1 cellular context compared by ENCODE assay signal in the genomic region with DNA sequence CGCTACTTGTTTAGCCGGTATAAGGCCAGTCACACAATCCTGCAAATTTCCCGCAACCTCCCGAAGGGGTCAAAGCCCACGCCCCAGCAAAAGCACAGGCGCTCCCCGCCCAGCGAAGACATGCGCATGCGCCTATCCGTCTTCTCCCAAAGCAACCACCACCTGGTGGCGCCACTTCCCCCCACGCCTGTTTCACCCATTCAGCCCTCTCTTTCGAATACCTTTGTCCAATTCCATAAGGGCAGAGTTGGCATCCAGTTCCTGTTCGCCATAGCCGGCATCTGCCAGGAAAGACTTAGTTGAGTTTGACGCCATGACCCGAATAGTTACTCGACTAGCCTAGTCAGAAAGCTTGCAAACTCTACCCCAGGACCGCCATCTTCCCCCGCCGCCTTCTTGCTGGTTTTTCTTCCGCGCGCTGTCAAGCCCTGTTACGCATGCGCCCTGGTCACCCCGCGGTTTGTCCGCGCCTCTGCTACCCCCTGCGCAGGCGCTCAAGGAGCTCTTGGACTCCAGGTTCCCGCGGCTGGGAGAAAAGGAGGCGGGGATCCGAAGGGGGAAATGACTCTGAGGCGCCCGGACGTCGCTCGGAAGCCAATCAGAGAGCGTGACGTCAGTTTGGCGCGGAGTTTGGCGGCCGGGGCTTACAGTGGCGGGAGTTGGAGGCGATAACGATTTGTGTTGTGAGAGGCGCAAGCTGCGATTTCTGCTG.
TF ChIP-seq lines count a peak whose summit lies in the region.

A gene with protein sequence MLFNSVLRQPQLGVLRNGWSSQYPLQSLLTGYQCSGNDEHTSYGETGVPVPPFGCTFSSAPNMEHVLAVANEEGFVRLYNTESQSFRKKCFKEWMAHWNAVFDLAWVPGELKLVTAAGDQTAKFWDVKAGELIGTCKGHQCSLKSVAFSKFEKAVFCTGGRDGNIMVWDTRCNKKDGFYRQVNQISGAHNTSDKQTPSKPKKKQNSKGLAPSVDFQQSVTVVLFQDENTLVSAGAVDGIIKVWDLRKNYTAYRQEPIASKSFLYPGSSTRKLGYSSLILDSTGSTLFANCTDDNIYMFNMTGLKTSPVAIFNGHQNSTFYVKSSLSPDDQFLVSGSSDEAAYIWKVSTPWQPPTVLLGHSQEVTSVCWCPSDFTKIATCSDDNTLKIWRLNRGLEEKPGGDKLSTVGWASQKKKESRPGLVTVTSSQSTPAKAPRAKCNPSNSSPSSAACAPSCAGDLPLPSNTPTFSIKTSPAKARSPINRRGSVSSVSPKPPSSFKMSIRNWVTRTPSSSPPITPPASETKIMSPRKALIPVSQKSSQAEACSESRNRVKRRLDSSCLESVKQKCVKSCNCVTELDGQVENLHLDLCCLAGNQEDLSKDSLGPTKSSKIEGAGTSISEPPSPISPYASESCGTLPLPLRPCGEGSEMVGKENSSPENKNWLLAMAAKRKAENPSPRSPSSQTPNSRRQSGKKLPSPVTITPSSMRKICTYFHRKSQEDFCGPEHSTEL (plus strand): TSS at position 626 of the 712 bp plus-strand sequence. CDS start 143 bp downstream, outside the sequence.
A gene with protein sequence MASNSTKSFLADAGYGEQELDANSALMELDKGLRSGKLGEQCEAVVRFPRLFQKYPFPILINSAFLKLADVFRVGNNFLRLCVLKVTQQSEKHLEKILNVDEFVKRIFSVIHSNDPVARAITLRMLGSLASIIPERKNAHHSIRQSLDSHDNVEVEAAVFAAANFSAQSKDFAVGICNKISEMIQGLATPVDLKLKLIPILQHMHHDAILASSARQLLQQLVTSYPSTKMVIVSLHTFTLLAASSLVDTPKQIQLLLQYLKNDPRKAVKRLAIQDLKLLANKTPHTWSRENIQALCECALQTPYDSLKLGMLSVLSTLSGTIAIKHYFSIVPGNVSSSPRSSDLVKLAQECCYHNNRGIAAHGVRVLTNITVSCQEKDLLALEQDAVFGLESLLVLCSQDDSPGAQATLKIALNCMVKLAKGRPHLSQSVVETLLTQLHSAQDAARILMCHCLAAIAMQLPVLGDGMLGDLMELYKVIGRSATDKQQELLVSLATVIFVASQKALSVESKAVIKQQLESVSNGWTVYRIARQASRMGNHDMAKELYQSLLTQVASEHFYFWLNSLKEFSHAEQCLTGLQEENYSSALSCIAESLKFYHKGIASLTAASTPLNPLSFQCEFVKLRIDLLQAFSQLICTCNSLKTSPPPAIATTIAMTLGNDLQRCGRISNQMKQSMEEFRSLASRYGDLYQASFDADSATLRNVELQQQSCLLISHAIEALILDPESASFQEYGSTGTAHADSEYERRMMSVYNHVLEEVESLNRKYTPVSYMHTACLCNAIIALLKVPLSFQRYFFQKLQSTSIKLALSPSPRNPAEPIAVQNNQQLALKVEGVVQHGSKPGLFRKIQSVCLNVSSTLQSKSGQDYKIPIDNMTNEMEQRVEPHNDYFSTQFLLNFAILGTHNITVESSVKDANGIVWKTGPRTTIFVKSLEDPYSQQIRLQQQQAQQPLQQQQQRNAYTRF (minus strand): TSS at position 435 of the 712 bp plus-strand sequence. CDS start 120 bp downstream, at position 315.

TF ChIP-seq in HepG2, 621 proteins besides CTCF, POLR2A, EP300 and RAD21 (continued from another document and continues in another):
- TF ChIP-seq, protein P1, sequence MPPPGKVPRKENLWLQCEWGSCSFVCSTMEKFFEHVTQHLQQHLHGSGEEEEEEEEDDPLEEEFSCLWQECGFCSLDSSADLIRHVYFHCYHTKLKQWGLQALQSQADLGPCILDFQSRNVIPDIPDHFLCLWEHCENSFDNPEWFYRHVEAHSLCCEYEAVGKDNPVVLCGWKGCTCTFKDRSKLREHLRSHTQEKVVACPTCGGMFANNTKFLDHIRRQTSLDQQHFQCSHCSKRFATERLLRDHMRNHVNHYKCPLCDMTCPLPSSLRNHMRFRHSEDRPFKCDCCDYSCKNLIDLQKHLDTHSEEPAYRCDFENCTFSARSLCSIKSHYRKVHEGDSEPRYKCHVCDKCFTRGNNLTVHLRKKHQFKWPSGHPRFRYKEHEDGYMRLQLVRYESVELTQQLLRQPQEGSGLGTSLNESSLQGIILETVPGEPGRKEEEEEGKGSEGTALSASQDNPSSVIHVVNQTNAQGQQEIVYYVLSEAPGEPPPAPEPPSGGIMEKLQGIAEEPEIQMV (CRISPR knock-in tag; IDR thresholded peaks at IDR 0.05; ENCODE audit: low read depth): peak; percentile 23; the same call in 1 of the 2 replicates
- TF ChIP-seq, protein P2, sequence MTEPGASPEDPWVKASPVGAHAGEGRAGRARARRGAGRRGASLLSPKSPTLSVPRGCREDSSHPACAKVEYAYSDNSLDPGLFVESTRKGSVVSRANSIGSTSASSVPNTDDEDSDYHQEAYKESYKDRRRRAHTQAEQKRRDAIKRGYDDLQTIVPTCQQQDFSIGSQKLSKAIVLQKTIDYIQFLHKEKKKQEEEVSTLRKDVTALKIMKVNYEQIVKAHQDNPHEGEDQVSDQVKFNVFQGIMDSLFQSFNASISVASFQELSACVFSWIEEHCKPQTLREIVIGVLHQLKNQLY (CRISPR knock-in tag; IDR thresholded peaks at IDR 0.05): 0 out of 2 replicates have a peak, but pooled peaks have one; percentile 13
- TF ChIP-seq, protein P3, sequence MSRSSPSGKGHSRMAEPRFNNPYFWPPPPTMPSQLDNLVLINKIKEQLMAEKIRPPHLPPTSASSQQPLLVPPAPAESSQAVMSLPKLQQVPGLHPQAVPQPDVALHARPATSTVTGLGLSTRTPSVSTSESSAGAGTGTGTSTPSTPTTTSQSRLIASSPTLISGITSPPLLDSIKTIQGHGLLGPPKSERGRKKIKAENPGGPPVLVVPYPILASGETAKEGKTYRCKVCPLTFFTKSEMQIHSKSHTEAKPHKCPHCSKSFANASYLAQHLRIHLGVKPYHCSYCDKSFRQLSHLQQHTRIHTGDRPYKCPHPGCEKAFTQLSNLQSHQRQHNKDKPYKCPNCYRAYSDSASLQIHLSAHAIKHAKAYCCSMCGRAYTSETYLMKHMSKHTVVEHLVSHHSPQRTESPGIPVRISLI (CRISPR knock-in tag; IDR thresholded peaks at IDR 0.05; ENCODE audit: borderline replicate concordance): 0 out of 2 replicates have a peak, but pooled peaks have one; percentile 31
- TF ChIP-seq MXD4 (CRISPR knock-in tag; IDR thresholded peaks at IDR 0.05): peak; percentile 84
- TF ChIP-seq NR3C1 (CRISPR knock-in tag; IDR thresholded peaks at IDR 0.05): no peak
- TF ChIP-seq ISL2 (CRISPR knock-in tag; IDR thresholded peaks at IDR 0.05): peak; percentile 29; the same call in 1 of the 2 replicates
- 0 out of 2 replicates have a peak, but pooled peaks have one; percentile 16 for TF ChIP-seq REL (CRISPR knock-in tag; conservative IDR thresholded peaks at IDR 0.05)
- TF ChIP-seq, protein P4, sequence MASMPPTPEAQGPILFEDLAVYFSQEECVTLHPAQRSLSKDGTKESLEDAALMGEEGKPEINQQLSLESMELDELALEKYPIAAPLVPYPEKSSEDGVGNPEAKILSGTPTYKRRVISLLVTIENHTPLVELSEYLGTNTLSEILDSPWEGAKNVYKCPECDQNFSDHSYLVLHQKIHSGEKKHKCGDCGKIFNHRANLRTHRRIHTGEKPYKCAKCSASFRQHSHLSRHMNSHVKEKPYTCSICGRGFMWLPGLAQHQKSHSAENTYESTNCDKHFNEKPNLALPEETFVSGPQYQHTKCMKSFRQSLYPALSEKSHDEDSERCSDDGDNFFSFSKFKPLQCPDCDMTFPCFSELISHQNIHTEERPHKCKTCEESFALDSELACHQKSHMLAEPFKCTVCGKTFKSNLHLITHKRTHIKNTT (CRISPR knock-in tag; IDR thresholded peaks at IDR 0.05): no peak
- no peak for TF ChIP-seq ZEB1 (IDR thresholded peaks at IDR 0.05; ENCODE audit: insufficient replicate concordance, low read depth)
- TF ChIP-seq ZNF878 (CRISPR knock-in tag; IDR thresholded peaks at IDR 0.05): peak; percentile 99
- TF ChIP-seq, protein P5, sequence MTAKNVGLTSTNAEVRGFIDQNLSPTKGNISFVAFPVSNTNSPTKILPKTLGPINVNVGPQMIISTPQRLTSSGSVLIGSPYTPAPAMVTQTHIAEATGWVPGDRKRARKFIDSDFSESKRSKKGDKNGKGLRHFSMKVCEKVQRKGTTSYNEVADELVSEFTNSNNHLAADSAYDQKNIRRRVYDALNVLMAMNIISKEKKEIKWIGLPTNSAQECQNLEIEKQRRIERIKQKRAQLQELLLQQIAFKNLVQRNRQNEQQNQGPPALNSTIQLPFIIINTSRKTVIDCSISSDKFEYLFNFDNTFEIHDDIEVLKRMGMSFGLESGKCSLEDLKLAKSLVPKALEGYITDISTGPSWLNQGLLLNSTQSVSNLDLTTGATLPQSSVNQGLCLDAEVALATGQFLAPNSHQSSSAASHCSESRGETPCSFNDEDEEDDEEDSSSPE (CRISPR knock-in tag; IDR thresholded peaks at IDR 0.05): peak; percentile 99
- no peak for TF ChIP-seq EEA1 (CRISPR knock-in tag; IDR thresholded peaks at IDR 0.05; ENCODE audit: borderline replicate concordance)
- TF ChIP-seq RXRA (CRISPR knock-in tag; IDR thresholded peaks at IDR 0.05): peak; percentile 24; the same call in 1 of the 2 replicates
- peak; percentile 81 for TF ChIP-seq ZNF766 (CRISPR knock-in tag; IDR thresholded peaks at IDR 0.05; ENCODE audit: borderline replicate concordance)
- TF ChIP-seq ONECUT2 (CRISPR knock-in tag; IDR thresholded peaks at IDR 0.05): no peak
- no peak for TF ChIP-seq DNMT1 (CRISPR knock-in tag; IDR thresholded peaks at IDR 0.05)
- 0 out of 2 replicates have a peak, but pooled peaks have one; percentile 43 for TF ChIP-seq PCBP1 (IDR thresholded peaks at IDR 0.05; ENCODE audit: borderline replicate concordance, low read depth, low read length)
- TF ChIP-seq ZNF12 (CRISPR knock-in tag; IDR thresholded peaks at IDR 0.05): peak; percentile 93
- no peak; the same call in 1 of the 2 replicates for TF ChIP-seq GATA4 (IDR thresholded peaks at IDR 0.05; ENCODE audit: borderline replicate concordance, low read depth)
- TF ChIP-seq RFX3 (CRISPR knock-in tag; IDR thresholded peaks at IDR 0.05): no peak
- peak; percentile 37; the same call in 1 of the 2 replicates for TF ChIP-seq ZNF792 (CRISPR knock-in tag; IDR thresholded peaks at IDR 0.05)
- TF ChIP-seq, protein P6, sequence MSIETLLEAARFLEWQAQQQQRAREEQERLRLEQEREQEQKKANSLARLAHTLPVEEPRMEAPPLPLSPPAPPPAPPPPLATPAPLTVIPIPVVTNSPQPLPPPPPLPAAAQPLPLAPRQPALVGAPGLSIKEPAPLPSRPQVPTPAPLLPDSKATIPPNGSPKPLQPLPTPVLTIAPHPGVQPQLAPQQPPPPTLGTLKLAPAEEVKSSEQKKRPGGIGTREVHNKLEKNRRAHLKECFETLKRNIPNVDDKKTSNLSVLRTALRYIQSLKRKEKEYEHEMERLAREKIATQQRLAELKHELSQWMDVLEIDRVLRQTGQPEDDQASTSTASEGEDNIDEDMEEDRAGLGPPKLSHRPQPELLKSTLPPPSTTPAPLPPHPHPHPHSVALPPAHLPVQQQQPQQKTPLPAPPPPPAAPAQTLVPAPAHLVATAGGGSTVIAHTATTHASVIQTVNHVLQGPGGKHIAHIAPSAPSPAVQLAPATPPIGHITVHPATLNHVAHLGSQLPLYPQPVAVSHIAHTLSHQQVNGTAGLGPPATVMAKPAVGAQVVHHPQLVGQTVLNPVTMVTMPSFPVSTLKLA (IDR thresholded peaks at IDR 0.05): peak; percentile 68
- TF ChIP-seq KDM6A (CRISPR knock-in tag; IDR thresholded peaks at IDR 0.05; ENCODE audit: low read depth): no peak
- TF ChIP-seq, protein P7, sequence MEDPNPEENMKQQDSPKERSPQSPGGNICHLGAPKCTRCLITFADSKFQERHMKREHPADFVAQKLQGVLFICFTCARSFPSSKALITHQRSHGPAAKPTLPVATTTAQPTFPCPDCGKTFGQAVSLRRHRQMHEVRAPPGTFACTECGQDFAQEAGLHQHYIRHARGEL (CRISPR knock-in tag; IDR thresholded peaks at IDR 0.05): no peak
- peak; percentile 37; the same call in 1 of the 2 replicates for TF ChIP-seq ZBTB3 (CRISPR knock-in tag; IDR thresholded peaks at IDR 0.05; ENCODE audit: borderline replicate concordance, low read depth)
- 0 out of 2 replicates have a peak, but pooled peaks have one; percentile 19 for TF ChIP-seq ZBTB7A (CRISPR knock-in tag; IDR thresholded peaks at IDR 0.05)
- TF ChIP-seq, protein P8, sequence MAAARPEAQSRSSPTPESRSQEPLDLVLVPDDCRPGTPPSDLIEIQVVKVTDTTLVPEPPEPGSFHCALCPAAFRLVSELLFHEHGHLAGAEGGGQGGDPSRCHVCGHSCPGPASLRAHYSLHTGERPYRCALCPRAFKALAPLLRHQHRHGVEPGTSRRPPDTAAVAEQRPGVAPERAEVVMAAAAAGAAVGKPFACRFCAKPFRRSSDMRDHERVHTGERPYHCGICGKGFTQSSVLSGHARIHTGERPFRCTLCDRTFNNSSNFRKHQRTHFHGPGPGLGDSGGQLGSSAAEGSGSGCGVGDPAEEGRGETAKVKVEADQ (CRISPR knock-in tag; IDR thresholded peaks at IDR 0.05; ENCODE audit: borderline replicate concordance): peak; percentile 73; the same call in 1 of the 2 replicates
- TF ChIP-seq ZNF205 (CRISPR knock-in tag; IDR thresholded peaks at IDR 0.05): 0 out of 2 replicates have a peak, but pooled peaks have one; percentile 14
- peak; percentile 83 for TF ChIP-seq ZSCAN30 (CRISPR knock-in tag; IDR thresholded peaks at IDR 0.05)
- TF ChIP-seq HDAC1 (CRISPR knock-in tag; IDR thresholded peaks at IDR 0.05): peak; percentile 98
- peak; percentile 92 for TF ChIP-seq NFYC (CRISPR knock-in tag; IDR thresholded peaks at IDR 0.05)
- peak; percentile 51; the same call in 1 of the 2 replicates for TF ChIP-seq BRD4 (CRISPR knock-in tag; IDR thresholded peaks at IDR 0.05)
- TF ChIP-seq REPIN1 (CRISPR knock-in tag; IDR thresholded peaks at IDR 0.05; ENCODE audit: borderline replicate concordance, low read depth): peak; percentile 84; the same call in 1 of the 2 replicates
- TF ChIP-seq RFX5 (IDR thresholded peaks at IDR 0.05; ENCODE audit: low read depth, low read length): peak; percentile 55; the same call in 1 of the 2 replicates
- peak in 1 of 2 experiments; percentile 68; a peak in 2 of 4 replicates for TF ChIP-seq NR2F1 (CRISPR knock-in tag; IDR thresholded peaks at IDR 0.05)
- peak; percentile 92 for TF ChIP-seq KAT8 (CRISPR knock-in tag; IDR thresholded peaks at IDR 0.05)
- TF ChIP-seq ZNF569 (CRISPR knock-in tag; IDR thresholded peaks at IDR 0.05; ENCODE audit: borderline replicate concordance): no peak
- TF ChIP-seq ZNF225 (CRISPR knock-in tag; IDR thresholded peaks at IDR 0.05): no peak
- no peak; the same call in 1 of the 2 replicates for TF ChIP-seq SP4 (CRISPR knock-in tag; IDR thresholded peaks at IDR 0.05)
- 0 out of 2 replicates have a peak, but pooled peaks have one; percentile 21 for TF ChIP-seq CBFB (CRISPR knock-in tag; IDR thresholded peaks at IDR 0.05)
- no peak for TF ChIP-seq ZNF207 (IDR thresholded peaks at IDR 0.05; ENCODE audit: borderline replicate concordance)
- TF ChIP-seq, protein P9, sequence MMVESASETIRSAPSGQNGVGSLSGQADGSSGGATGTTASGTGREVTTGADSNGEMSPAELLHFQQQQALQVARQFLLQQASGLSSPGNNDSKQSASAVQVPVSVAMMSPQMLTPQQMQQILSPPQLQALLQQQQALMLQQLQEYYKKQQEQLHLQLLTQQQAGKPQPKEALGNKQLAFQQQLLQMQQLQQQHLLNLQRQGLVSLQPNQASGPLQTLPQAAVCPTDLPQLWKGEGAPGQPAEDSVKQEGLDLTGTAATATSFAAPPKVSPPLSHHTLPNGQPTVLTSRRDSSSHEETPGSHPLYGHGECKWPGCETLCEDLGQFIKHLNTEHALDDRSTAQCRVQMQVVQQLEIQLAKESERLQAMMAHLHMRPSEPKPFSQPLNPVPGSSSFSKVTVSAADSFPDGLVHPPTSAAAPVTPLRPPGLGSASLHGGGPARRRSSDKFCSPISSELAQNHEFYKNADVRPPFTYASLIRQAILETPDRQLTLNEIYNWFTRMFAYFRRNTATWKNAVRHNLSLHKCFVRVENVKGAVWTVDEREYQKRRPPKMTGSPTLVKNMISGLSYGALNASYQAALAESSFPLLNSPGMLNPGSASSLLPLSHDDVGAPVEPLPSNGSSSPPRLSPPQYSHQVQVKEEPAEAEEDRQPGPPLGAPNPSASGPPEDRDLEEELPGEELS (CRISPR knock-in tag; IDR thresholded peaks at IDR 0.05): peak; percentile 49; the same call in 1 of the 2 replicates
- TF ChIP-seq ZNF354B (CRISPR knock-in tag; IDR thresholded peaks at IDR 0.05): peak; percentile 87; the same call in 1 of the 2 replicates
